ENCODE assay signal across 8 cellular contexts in the genomic region with DNA sequence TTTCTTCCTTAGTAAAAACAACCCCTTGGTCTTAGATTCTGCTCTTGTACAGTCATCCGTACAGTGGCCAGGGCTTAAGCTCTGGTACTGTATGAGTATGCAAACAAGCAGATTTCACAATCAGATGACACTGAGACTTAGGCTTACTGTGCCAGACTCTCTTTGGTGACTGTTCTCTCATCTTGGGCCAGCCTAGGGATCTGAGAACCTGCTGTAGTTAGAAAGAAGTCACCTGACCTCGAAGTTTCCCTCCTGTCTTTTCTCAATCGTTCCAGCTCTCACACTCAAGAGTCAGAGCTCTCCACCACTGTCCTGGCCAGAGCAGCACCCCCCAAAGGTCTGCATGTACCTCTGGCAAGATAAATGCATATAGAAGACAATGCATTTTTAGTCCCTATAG.
DNase-seq lines count a peak whose midpoint lies in the region; ATAC-seq, FAIRE-seq and TF ChIP-seq lines count a peak whose summit lies in the region.

No MANE protein-coding gene starts in this region.

- H3K27ac ChIP-seq in psoas muscle, result no peak overlapping the region

- 10 to 20% (median 19%) methylated on average over 3 of the region's 3 CpGs for WGBS in psoas muscle, 3 donors

- TF ChIP-seq CTCF in psoas muscle (IDR thresholded peaks at IDR 0.05) (no peak), D721Med (IDR thresholded peaks at IDR 0.05; ENCODE audit: insufficient read depth, missing control alignments) (no peak)

- H3K4me3 ChIP-seq in psoas muscle, result no peak overlapping the region

- no peaks in the 10 kb centered on the region for H3K36me3 ChIP-seq in psoas muscle (ENCODE audit: insufficient read depth in 1 of 2, low read depth in 1 of 2)

- intact Hi-C loops in psoas muscle (cut with DNase I), result no loop called here

- H3K4me1 ChIP-seq in psoas muscle, result peaks cover 53% of the 10 kb centered on the region

- no peaks in the 10 kb centered on the region for H3K27me3 ChIP-seq in psoas muscle (ENCODE audit: insufficient read depth in 3 of 3, low read length in 2 of 3)

- no peaks in the 10 kb centered on the region for H3K9me3 ChIP-seq in psoas muscle

- peak; percentile 92 to 97 (median 96) for ATAC-seq in psoas muscle

- DNase-seq in stimulated activated CD4-positive, alpha-beta T cell treated with anti-CD3 and anti-CD28 coated beads, Interleukin-15, amount 100 ng/mL, for 24 hours, result peak; percentile 7
- DNase-seq in stimulated activated CD4-positive, alpha-beta T cell treated with anti-CD3 and anti-CD28 coated beads, Interleukin-4, amount 100 ng/mL, for 24 hours, result no peak
- DNase-seq in NOMO-1 (lab: John Stamatoyannopoulos, UW; ENCODE audit: unreplicated experiment in 2 of 2) (peak; percentile 71 to 87), fibroblast of gingiva (ENCODE audit: low read depth) (peak; percentile 88), psoas muscle (peak in 1 of 2 donors; percentile 11), T-helper 9 cell (no peak), D721Med (ENCODE audit: insufficient read length, low spot score) (no peak), NCI-H1417 treated with DMSO at 0.1 percent for 48 hours (lab: John Stamatoyannopoulos, UW) (no peak)

- FAIRE-seq in D721Med (lab: Jason Lieb, UNC), result no peak

Comparison
In these comparisons a context has a peak if more than half of its experiments do, and no peak if none do; other contexts are left out.
1. DNase-seq: peak in stimulated activated CD4-positive, alpha-beta T cell treated with anti-CD3 and anti-CD28 coated beads, Interleukin-15, amount 100 ng/mL, for 24 hours (single experiment), NOMO-1 (2 of 2) and fibroblast of gingiva (single experiment); none in stimulated activated CD4-positive, alpha-beta T cell treated with anti-CD3 and anti-CD28 coated beads, Interleukin-4, amount 100 ng/mL, for 24 hours (single experiment), T-helper 9 cell (single experiment), D721Med (single experiment) and NCI-H1417 treated with DMSO at 0.1 percent for 48 hours (single experiment).